Comparison of ENCODE assay signal across 8 cellular contexts in the genomic region with DNA sequence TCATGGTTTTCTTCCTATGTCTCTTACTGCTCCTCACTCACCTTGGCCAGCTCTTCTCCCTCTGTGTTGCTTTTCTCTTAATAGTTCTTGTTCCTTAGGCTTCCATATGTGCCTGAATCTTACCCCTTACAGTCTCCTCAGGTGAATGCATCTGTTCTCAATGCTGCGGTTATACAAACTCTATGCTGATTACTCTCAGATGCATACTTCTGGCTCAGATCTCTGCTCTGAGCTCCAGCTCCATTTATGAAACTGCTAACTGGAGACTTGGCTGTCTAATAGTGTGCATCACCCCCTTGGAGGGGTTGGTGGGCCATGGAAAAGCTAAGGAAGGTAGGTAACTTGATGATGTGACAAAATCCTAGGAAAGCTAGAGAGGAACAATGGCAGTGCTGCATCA.
"Had no signal": no experiment of that assay in that cellular context is flagged by ENCODE, and none has a peak within 500 bp of the region (broad histone marks: within the 10 kb centered on the region; RNA-seq: fewer than 3 reads in every experiment).

No MANE protein-coding gene starts in this region.

- H3K4me1 ChIP-seq: HAP-1 had no signal

- H3K4me3 ChIP-seq: GM23248, HAP-1 had no signal

- H3K36me3 ChIP-seq: HAP-1 had no signal

- ATAC-seq: HCT116, HepG2 had no signal

- H3K9me3 ChIP-seq: HAP-1 had no signal

- H3K9ac ChIP-seq: GM23248 had no signal

- DNase-seq: GM23248, GOT3, H7, HFFc6 had no signal

- H3K27ac ChIP-seq: GM23248, HL-60 had no signal

- H2AFZ ChIP-seq: GM23248 had no signal
